ENCODE assay signal across 2 cellular contexts in the genomic region with DNA sequence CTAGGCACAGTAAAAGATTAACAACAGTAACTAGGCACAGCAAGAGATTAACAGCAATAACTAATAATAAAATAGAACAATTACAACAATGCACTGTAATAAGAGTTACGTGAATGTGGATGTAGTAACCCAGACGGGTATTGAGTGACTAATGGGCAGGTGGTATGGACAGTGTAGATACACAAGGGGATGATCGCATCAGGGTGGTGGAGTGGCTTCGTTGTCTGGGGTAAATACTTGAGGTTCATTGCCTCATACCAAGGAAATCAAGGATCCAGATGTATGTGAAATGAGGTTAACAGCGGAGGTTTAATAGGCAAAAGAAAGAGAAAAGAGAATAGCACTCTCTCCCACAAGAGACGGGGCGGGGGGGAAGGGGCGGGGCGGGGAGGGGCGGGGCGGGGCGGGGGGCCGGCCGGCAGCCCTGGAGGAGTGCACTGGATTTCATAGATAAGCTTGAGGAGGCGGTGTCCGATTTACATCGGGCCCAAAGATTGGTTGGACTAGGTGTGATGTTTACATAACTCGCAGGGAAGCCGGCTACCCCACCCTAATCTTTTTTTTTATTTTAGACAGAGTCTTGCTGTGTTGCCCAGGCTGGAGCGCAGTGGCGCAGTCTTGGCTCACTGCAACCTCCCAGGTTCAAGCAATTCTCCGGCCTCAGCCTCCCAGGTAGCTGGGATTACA.
TF ChIP-seq lines count a peak whose summit lies in the region.

No MANE protein-coding gene starts in this region.

TF ChIP-seq in A549, 52 proteins besides CTCF, POLR2A, EP300 and RAD21 (continued from another document):
- TF ChIP-seq, protein P1, sequence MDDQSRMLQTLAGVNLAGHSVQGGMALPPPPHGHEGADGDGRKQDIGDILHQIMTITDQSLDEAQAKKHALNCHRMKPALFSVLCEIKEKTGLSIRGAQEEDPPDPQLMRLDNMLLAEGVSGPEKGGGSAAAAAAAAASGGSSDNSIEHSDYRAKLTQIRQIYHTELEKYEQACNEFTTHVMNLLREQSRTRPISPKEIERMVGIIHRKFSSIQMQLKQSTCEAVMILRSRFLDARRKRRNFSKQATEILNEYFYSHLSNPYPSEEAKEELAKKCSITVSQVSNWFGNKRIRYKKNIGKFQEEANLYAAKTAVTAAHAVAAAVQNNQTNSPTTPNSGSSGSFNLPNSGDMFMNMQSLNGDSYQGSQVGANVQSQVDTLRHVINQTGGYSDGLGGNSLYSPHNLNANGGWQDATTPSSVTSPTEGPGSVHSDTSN (IDR thresholded peaks at IDR 0.05), result no peak
- TF ChIP-seq ZSCAN20 (CRISPR knock-in tag; IDR thresholded peaks at IDR 0.05) (no peak), ESRRA (IDR thresholded peaks at IDR 0.05; ENCODE audit: borderline replicate concordance, low read length) (no peak), FOSB (CRISPR knock-in tag; IDR thresholded peaks at IDR 0.05) (no peak)
- TF ChIP-seq, protein P2, sequence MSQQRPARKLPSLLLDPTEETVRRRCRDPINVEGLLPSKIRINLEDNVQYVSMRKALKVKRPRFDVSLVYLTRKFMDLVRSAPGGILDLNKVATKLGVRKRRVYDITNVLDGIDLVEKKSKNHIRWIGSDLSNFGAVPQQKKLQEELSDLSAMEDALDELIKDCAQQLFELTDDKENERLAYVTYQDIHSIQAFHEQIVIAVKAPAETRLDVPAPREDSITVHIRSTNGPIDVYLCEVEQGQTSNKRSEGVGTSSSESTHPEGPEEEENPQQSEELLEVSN (IDR thresholded peaks at IDR 0.05; ENCODE audit: borderline replicate concordance, low read depth), result no peak
- TF ChIP-seq, protein P3, sequence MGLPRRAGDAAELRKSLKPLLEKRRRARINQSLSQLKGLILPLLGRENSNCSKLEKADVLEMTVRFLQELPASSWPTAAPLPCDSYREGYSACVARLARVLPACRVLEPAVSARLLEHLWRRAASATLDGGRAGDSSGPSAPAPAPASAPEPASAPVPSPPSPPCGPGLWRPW (IDR thresholded peaks at IDR 0.05), result no peak

TF ChIP-seq in HEK293, 187 proteins besides CTCF, POLR2A, EP300 and RAD21 (continued from another document and continues in another):
- TF ChIP-seq ZBTB17 (tag by site-specific recombination; IDR thresholded peaks at IDR 0.05) (peak; percentile 85), RBAK (tag by site-specific recombination; IDR thresholded peaks at IDR 0.05) (no peak), ZNF335 (tag by site-specific recombination; conservative IDR thresholded peaks at IDR 0.05) (peak; percentile 56), ZNF366 (tag by site-specific recombination; conservative IDR thresholded peaks at IDR 0.05) (peak; percentile 57; the same call in 1 of the 2 replicates), ZNF132 (tag by site-specific recombination; IDR thresholded peaks at IDR 0.05; ENCODE audit: borderline replicate concordance) (no peak), SP3 (tag by site-specific recombination; IDR thresholded peaks at IDR 0.05) (peak; percentile 66), ZNF544 (tag by site-specific recombination; IDR thresholded peaks at IDR 0.05) (no peak), SP2 (tag by site-specific recombination; IDR thresholded peaks at IDR 0.05) (peak; percentile 43), ZNF837 (tag by site-specific recombination; IDR thresholded peaks at IDR 0.05) (no peak), ZNF600 (tag by site-specific recombination; IDR thresholded peaks at IDR 0.05) (peak; percentile 98), ZNF121 (tag by site-specific recombination; IDR thresholded peaks at IDR 0.05) (peak; percentile 98)
- TF ChIP-seq, protein P4, sequence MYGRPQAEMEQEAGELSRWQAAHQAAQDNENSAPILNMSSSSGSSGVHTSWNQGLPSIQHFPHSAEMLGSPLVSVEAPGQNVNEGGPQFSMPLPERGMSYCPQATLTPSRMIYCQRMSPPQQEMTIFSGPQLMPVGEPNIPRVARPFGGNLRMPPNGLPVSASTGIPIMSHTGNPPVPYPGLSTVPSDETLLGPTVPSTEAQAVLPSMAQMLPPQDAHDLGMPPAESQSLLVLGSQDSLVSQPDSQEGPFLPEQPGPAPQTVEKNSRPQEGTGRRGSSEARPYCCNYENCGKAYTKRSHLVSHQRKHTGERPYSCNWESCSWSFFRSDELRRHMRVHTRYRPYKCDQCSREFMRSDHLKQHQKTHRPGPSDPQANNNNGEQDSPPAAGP (tag by site-specific recombination; IDR thresholded peaks at IDR 0.05), result peak; percentile 62
- TF ChIP-seq, protein P5, sequence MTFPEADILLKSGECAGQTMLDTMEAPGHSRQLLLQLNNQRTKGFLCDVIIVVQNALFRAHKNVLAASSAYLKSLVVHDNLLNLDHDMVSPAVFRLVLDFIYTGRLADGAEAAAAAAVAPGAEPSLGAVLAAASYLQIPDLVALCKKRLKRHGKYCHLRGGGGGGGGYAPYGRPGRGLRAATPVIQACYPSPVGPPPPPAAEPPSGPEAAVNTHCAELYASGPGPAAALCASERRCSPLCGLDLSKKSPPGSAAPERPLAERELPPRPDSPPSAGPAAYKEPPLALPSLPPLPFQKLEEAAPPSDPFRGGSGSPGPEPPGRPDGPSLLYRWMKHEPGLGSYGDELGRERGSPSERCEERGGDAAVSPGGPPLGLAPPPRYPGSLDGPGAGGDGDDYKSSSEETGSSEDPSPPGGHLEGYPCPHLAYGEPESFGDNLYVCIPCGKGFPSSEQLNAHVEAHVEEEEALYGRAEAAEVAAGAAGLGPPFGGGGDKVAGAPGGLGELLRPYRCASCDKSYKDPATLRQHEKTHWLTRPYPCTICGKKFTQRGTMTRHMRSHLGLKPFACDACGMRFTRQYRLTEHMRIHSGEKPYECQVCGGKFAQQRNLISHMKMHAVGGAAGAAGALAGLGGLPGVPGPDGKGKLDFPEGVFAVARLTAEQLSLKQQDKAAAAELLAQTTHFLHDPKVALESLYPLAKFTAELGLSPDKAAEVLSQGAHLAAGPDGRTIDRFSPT (tag by site-specific recombination; IDR thresholded peaks at IDR 0.05), result peak; percentile 76
- TF ChIP-seq, protein P6, sequence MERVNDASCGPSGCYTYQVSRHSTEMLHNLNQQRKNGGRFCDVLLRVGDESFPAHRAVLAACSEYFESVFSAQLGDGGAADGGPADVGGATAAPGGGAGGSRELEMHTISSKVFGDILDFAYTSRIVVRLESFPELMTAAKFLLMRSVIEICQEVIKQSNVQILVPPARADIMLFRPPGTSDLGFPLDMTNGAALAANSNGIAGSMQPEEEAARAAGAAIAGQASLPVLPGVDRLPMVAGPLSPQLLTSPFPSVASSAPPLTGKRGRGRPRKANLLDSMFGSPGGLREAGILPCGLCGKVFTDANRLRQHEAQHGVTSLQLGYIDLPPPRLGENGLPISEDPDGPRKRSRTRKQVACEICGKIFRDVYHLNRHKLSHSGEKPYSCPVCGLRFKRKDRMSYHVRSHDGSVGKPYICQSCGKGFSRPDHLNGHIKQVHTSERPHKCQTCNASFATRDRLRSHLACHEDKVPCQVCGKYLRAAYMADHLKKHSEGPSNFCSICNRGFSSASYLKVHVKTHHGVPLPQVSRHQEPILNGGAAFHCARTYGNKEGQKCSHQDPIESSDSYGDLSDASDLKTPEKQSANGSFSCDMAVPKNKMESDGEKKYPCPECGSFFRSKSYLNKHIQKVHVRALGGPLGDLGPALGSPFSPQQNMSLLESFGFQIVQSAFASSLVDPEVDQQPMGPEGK (tag by site-specific recombination; IDR thresholded peaks at IDR 0.05), result 0 out of 2 replicates have a peak, but pooled peaks have one; percentile 6
- TF ChIP-seq, protein P7, sequence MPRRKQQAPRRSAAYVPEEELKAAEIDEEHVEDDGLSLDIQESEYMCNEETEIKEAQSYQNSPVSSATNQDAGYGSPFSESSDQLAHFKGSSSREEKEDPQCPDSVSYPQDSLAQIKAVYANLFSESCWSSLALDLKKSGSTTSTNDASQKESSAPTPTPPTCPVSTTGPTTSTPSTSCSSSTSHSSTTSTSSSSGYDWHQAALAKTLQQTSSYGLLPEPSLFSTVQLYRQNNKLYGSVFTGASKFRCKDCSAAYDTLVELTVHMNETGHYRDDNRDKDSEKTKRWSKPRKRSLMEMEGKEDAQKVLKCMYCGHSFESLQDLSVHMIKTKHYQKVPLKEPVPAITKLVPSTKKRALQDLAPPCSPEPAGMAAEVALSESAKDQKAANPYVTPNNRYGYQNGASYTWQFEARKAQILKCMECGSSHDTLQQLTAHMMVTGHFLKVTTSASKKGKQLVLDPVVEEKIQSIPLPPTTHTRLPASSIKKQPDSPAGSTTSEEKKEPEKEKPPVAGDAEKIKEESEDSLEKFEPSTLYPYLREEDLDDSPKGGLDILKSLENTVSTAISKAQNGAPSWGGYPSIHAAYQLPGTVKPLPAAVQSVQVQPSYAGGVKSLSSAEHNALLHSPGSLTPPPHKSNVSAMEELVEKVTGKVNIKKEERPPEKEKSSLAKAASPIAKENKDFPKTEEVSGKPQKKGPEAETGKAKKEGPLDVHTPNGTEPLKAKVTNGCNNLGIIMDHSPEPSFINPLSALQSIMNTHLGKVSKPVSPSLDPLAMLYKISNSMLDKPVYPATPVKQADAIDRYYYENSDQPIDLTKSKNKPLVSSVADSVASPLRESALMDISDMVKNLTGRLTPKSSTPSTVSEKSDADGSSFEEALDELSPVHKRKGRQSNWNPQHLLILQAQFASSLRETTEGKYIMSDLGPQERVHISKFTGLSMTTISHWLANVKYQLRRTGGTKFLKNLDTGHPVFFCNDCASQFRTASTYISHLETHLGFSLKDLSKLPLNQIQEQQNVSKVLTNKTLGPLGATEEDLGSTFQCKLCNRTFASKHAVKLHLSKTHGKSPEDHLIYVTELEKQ (tag by site-specific recombination; IDR thresholded peaks at IDR 0.05; ENCODE audit: borderline replicate concordance), result 0 out of 2 replicates have a peak, but pooled peaks have one; percentile 15
- TF ChIP-seq, protein P8, sequence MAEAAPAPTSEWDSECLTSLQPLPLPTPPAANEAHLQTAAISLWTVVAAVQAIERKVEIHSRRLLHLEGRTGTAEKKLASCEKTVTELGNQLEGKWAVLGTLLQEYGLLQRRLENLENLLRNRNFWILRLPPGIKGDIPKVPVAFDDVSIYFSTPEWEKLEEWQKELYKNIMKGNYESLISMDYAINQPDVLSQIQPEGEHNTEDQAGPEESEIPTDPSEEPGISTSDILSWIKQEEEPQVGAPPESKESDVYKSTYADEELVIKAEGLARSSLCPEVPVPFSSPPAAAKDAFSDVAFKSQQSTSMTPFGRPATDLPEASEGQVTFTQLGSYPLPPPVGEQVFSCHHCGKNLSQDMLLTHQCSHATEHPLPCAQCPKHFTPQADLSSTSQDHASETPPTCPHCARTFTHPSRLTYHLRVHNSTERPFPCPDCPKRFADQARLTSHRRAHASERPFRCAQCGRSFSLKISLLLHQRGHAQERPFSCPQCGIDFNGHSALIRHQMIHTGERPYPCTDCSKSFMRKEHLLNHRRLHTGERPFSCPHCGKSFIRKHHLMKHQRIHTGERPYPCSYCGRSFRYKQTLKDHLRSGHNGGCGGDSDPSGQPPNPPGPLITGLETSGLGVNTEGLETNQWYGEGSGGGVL (tag by site-specific recombination; IDR thresholded peaks at IDR 0.05), result peak; percentile 55
- TF ChIP-seq, protein P9, sequence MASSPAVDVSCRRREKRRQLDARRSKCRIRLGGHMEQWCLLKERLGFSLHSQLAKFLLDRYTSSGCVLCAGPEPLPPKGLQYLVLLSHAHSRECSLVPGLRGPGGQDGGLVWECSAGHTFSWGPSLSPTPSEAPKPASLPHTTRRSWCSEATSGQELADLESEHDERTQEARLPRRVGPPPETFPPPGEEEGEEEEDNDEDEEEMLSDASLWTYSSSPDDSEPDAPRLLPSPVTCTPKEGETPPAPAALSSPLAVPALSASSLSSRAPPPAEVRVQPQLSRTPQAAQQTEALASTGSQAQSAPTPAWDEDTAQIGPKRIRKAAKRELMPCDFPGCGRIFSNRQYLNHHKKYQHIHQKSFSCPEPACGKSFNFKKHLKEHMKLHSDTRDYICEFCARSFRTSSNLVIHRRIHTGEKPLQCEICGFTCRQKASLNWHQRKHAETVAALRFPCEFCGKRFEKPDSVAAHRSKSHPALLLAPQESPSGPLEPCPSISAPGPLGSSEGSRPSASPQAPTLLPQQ (tag by site-specific recombination; IDR thresholded peaks at IDR 0.05), result 0 out of 2 replicates have a peak, but pooled peaks have one; percentile 46
- TF ChIP-seq, protein P10, sequence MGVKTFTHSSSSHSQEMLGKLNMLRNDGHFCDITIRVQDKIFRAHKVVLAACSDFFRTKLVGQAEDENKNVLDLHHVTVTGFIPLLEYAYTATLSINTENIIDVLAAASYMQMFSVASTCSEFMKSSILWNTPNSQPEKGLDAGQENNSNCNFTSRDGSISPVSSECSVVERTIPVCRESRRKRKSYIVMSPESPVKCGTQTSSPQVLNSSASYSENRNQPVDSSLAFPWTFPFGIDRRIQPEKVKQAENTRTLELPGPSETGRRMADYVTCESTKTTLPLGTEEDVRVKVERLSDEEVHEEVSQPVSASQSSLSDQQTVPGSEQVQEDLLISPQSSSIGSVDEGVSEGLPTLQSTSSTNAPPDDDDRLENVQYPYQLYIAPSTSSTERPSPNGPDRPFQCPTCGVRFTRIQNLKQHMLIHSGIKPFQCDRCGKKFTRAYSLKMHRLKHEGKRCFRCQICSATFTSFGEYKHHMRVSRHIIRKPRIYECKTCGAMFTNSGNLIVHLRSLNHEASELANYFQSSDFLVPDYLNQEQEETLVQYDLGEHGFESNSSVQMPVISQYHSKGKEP (tag by site-specific recombination; IDR thresholded peaks at IDR 0.05), result 0 out of 2 replicates have a peak, but pooled peaks have one; percentile 33
- TF ChIP-seq, protein P11, sequence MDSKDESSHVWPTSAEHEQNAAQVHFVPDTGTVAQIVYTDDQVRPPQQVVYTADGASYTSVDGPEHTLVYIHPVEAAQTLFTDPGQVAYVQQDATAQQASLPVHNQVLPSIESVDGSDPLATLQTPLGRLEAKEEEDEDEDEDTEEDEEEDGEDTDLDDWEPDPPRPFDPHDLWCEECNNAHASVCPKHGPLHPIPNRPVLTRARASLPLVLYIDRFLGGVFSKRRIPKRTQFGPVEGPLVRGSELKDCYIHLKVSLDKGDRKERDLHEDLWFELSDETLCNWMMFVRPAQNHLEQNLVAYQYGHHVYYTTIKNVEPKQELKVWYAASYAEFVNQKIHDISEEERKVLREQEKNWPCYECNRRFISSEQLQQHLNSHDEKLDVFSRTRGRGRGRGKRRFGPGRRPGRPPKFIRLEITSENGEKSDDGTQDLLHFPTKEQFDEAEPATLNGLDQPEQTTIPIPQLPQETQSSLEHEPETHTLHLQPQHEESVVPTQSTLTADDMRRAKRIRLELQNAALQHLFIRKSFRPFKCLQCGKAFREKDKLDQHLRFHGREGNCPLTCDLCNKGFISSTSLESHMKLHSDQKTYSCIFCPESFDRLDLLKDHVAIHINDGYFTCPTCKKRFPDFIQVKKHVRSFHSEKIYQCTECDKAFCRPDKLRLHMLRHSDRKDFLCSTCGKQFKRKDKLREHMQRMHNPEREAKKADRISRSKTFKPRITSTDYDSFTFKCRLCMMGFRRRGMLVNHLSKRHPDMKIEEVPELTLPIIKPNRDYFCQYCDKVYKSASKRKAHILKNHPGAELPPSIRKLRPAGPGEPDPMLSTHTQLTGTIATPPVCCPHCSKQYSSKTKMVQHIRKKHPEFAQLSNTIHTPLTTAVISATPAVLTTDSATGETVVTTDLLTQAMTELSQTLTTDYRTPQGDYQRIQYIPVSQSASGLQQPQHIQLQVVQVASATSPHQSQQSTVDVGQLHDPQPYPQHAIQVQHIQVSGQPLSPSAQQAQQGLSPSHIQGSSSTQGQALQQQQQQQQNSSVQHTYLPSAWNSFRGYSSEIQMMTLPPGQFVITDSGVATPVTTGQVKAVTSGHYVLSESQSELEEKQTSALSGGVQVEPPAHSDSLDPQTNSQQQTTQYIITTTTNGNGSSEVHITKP (tag by site-specific recombination; IDR thresholded peaks at IDR 0.05), result peak; percentile 69
- TF ChIP-seq, protein P12, sequence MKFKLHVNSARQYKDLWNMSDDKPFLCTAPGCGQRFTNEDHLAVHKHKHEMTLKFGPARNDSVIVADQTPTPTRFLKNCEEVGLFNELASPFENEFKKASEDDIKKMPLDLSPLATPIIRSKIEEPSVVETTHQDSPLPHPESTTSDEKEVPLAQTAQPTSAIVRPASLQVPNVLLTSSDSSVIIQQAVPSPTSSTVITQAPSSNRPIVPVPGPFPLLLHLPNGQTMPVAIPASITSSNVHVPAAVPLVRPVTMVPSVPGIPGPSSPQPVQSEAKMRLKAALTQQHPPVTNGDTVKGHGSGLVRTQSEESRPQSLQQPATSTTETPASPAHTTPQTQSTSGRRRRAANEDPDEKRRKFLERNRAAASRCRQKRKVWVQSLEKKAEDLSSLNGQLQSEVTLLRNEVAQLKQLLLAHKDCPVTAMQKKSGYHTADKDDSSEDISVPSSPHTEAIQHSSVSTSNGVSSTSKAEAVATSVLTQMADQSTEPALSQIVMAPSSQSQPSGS (tag by site-specific recombination; IDR thresholded peaks at IDR 0.05; ENCODE audit: low read depth), result peak; percentile 56; the same call in 1 of the 2 replicates
